In genomic region chr17:30336369-30337171, GRCh38 we compare ENCODE assay signal across 8 cellular contexts. TPM values are rescaled to one million over a fixed set of nuclear protein-coding genes. Genes with fewer than 3 reads are reported as not detected.
A peak's percentile ranks its signal among the peaks of the same experiment; 100 is the strongest.
DNase-seq lines count a peak whose midpoint lies in the region; ATAC-seq and TF ChIP-seq lines count a peak whose summit lies in the region.

No MANE protein-coding gene starts in this region.

- peaks cover 0 to 12% (median 2%) of the 10 kb centered on the region in 4 donors for H3K4me1 ChIP-seq in Peyer's patch

- TF ChIP-seq CTCF in Peyer's patch (IDR thresholded peaks at IDR 0.05) = peak; percentile 16 to 94 (median 81)

- no peaks in the 10 kb centered on the region for H3K27me3 ChIP-seq in Peyer's patch

- H3K27me3 Mint-ChIP-seq in activated T-helper 1 cell treated with anti-CD3 and anti-CD28 coated beads, Interleukin-12 subunit alpha, Interleukin-12 subunit beta, Interleukin-2, Interleukin-4 antibody, amounts not matched to agents 30 ng/mL and 10 ng/mL and 1 ng/mL, durations not matched to agents 14 hours and 24 hours and 36 hours (ENCODE audit: insufficient read depth) = peaks cover 3% of the 10 kb centered on the region

- H3K27ac Mint-ChIP-seq in activated T-helper 1 cell treated with anti-CD3 and anti-CD28 coated beads, Interleukin-12 subunit alpha, Interleukin-12 subunit beta, Interleukin-2, Interleukin-4 antibody, amounts not matched to agents 30 ng/mL and 10 ng/mL and 1 ng/mL, durations not matched to agents 14 hours and 24 hours and 36 hours = no peak overlapping the region

- H3K9me3 Mint-ChIP-seq in activated T-helper 1 cell treated with anti-CD3 and anti-CD28 coated beads, Interleukin-12 subunit alpha, Interleukin-12 subunit beta, Interleukin-2, Interleukin-4 antibody, amounts not matched to agents 30 ng/mL and 10 ng/mL and 1 ng/mL, durations not matched to agents 14 hours and 24 hours and 36 hours = no peaks in the 10 kb centered on the region

- TF ChIP-seq POLR2A in Peyer's patch (IDR thresholded peaks at IDR 0.05) = no peak

- H3K9me3 ChIP-seq in Peyer's patch = no peaks in the 10 kb centered on the region

- intact Hi-C loops in activated T-helper 1 cell treated with anti-CD3 and anti-CD28 coated beads, Interleukin-12 subunit alpha, Interleukin-12 subunit beta, Interleukin-2, Interleukin-4 antibody, amounts not matched to agents 30 ng/mL and 10 ng/mL and 1 ng/mL, durations not matched to agents 14 hours and 24 hours and 36 hours (cut with micrococcal nuclease) = loop anchor here (1.0 to 2.0 kb wide), 4 partner anchors 45 to 232 kb away; partner anchors contain the start of genes BLMH and GOSR1

- peaks cover 42% of the 10 kb centered on the region for H3K4me1 Mint-ChIP-seq in activated T-helper 1 cell treated with anti-CD3 and anti-CD28 coated beads, Interleukin-12 subunit alpha, Interleukin-12 subunit beta, Interleukin-2, Interleukin-4 antibody, amounts not matched to agents 30 ng/mL and 10 ng/mL and 1 ng/mL, durations not matched to agents 14 hours and 24 hours and 36 hours (ENCODE audit: low read depth)

- H3K36me3 ChIP-seq in Peyer's patch = no peaks in the 10 kb centered on the region

- peaks cover 4% of the 10 kb centered on the region for H3K36me3 Mint-ChIP-seq in activated T-helper 1 cell treated with anti-CD3 and anti-CD28 coated beads, Interleukin-12 subunit alpha, Interleukin-12 subunit beta, Interleukin-2, Interleukin-4 antibody, amounts not matched to agents 30 ng/mL and 10 ng/mL and 1 ng/mL, durations not matched to agents 14 hours and 24 hours and 36 hours (ENCODE audit: low read depth)

- peak overlapping the region; percentile 28 for H3K4me3 ChIP-seq in Jurkat, Clone E6-1 (ENCODE audit: low read length)
- H3K4me3 ChIP-seq in Peyer's patch = no peak overlapping the region

- H3K4me3 Mint-ChIP-seq in activated T-helper 1 cell treated with anti-CD3 and anti-CD28 coated beads, Interleukin-12 subunit alpha, Interleukin-12 subunit beta, Interleukin-2, Interleukin-4 antibody, amounts not matched to agents 30 ng/mL and 10 ng/mL and 1 ng/mL, durations not matched to agents 14 hours and 24 hours and 36 hours = no peak overlapping the region

- no peak for ATAC-seq in GM18873 (IDR thresholded peaks at IDR 0.05; ENCODE audit: low FRiP score, unreplicated experiment)
- ATAC-seq in HG02840 (IDR thresholded peaks at IDR 0.05; ENCODE audit: low FRiP score, unreplicated experiment) = no peak

- DNase-seq in DMS114 treated with DMSO at 0.1 percent for 48 hours (lab: John Stamatoyannopoulos, UW; ENCODE audit: unreplicated experiment) = peak; percentile 48
- DNase-seq in Jurkat, Clone E6-1 (ENCODE audit: low read depth, low spot score) = peak; percentile 76
- peak in 1 of 3 donors; percentile 83 for DNase-seq in Peyer's patch
- peak; percentile 47 for DNase-seq in activated T-helper 1 cell treated with anti-CD3 and anti-CD28 coated beads, Interleukin-12 subunit alpha, Interleukin-12 subunit beta, Interleukin-2, Interleukin-4 antibody, amounts not matched to agents 30 ng/mL and 10 ng/mL and 1 ng/mL, durations not matched to agents 14 hours and 24 hours and 36 hours (ENCODE audit: low spot score)
- peak; percentile 56 for DNase-seq in glomerular visceral epithelial cell (ENCODE audit: extremely low spot score)
- peak; percentile 49 for DNase-seq in stimulated activated CD4-positive, alpha-beta T cell treated with anti-CD3 and anti-CD28 coated beads, Interleukin-4, amount 100 ng/mL, for 1 hour

- H3K27ac ChIP-seq in Peyer's patch = peak overlapping the region in 2 of 4 donors; percentile 63 to 64

RNA-seq across cellular contexts. Expression of gene TMIGD1, which starts 2.7 kb away (rescaled TPM):
- not detected for polyA plus RNA-seq in Jurkat, Clone E6-1 (2012; ENCODE audit: insufficient read depth, insufficient read length)
- 100 to 1,000 TPM in 3 of 4 donors, 1 to 10 TPM in 1; 5.0 to 684 (median 290) TPM for total RNA-seq in Peyer's patch
- not detected in 2 replicates for total RNA-seq in activated T-helper 1 cell treated with anti-CD3 and anti-CD28 coated beads, Interleukin-12 subunit alpha, Interleukin-12 subunit beta, Interleukin-2, Interleukin-4 antibody, amounts not matched to agents 30 ng/mL and 10 ng/mL and 1 ng/mL, durations not matched to agents 14 hours and 24 hours and 36 hours

RNA-seq across cellular contexts. Expression of gene CPD, which starts 42.2 kb away (rescaled TPM):
- 26.6 TPM for polyA plus RNA-seq in Jurkat, Clone E6-1 (2012; ENCODE audit: insufficient read depth, insufficient read length)
- 100 to 1,000 TPM in 3 of 4 donors, 1 to 10 TPM in 1; 9.9 to 242 (median 143) TPM for total RNA-seq in Peyer's patch
- total RNA-seq in activated T-helper 1 cell treated with anti-CD3 and anti-CD28 coated beads, Interleukin-12 subunit alpha, Interleukin-12 subunit beta, Interleukin-2, Interleukin-4 antibody, amounts not matched to agents 30 ng/mL and 10 ng/mL and 1 ng/mL, durations not matched to agents 14 hours and 24 hours and 36 hours = 29.7 and 35.3 TPM in 2 replicates

RNA-seq across cellular contexts. Expression of gene BLMH, which starts 44.8 kb away (rescaled TPM):
- 98.1 TPM for polyA plus RNA-seq in Jurkat, Clone E6-1 (2012; ENCODE audit: insufficient read depth, insufficient read length)
- total RNA-seq in Peyer's patch = 10 to 100 TPM; 19.4 to 49.5 (median 31.3) TPM
- total RNA-seq in activated T-helper 1 cell treated with anti-CD3 and anti-CD28 coated beads, Interleukin-12 subunit alpha, Interleukin-12 subunit beta, Interleukin-2, Interleukin-4 antibody, amounts not matched to agents 30 ng/mL and 10 ng/mL and 1 ng/mL, durations not matched to agents 14 hours and 24 hours and 36 hours = 64.8 and 64.9 TPM in 2 replicates
